19 cellular contexts compared by ENCODE assay signal in genomic region chr13:55229906-55230569, GRCh38.
"Had no signal": no experiment of that assay in that cellular context is flagged by ENCODE, and none has a peak within 500 bp of the region (broad histone marks: within the 10 kb centered on the region; RNA-seq: fewer than 3 reads in every experiment).

No MANE protein-coding gene starts in this region.

- H3K27ac ChIP-seq: HL-60, SJSA1, SK-N-MC had no signal

- H3K9me3 ChIP-seq: MG63, SJSA1 had no signal

- H3K27me3 ChIP-seq: MG63, SJSA1 had no signal

- H3K36me3 ChIP-seq: MG63, SJSA1 had no signal

- DNase-seq: KBM-7, MG63, NCI-H1092, NCI-H1105 treated with DMSO at 0.1 percent for 48 hours, NCI-H1417 treated with DMSO at 0.1 percent for 48 hours, NCI-H146, NCI-H1694 treated with DMSO at 0.1 percent for 48 hours, NCI-H1930, NCI-H2081, NCI-H2107, NCI-H2227 treated with DMSO at 0.1 percent for 48 hours, NCI-H526 treated with DMSO at 0.1 percent for 48 hours, NCI-H774, Right ventricle myocardium superior, RPMI8226, SIG-M5 had no signal

- H3K4me3 ChIP-seq: MG63, SJSA1, SK-N-MC had no signal

- H3K4me1 ChIP-seq: SJSA1 had no signal
